ENCODE assay signal across 8 cellular contexts in the genomic region with DNA sequence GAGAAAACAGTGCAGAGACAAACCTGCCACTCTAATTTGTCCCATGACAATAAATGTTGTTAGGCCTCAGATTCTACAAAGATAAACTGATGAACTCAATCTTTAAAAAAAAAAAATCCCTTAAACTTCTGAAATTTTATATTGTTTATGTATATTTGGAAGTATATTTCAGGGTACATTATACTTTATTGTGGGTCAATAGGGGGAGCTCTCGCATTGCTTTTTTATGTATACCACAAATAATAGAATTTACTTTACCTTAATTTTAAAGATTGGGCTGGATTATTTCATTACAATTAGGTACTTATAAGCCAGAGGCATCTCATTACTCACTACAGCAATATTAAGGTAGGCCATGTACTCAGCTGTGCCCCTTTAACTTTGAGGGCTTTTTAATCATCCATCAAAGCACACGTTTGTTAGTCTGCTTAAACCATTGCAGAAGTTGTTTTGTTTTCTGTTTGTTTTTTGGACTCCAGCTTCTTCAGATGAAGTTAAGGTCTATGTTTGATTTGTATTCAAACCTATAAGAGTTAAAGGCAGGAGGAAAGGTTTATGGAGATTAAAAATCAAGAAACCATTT. TPM values are rescaled to one million over a fixed set of nuclear protein-coding genes. Genes with fewer than 3 reads are reported as not detected.
A peak's percentile ranks its signal among the peaks of the same experiment; 100 is the strongest.
DNase-seq lines count a peak whose midpoint lies in the region; ATAC-seq and TF ChIP-seq lines count a peak whose summit lies in the region.

No MANE protein-coding gene starts in this region.

- no peaks in the 10 kb centered on the region for H3K4me1 ChIP-seq in heart right ventricle
- H3K4me1 ChIP-seq in right cardiac atrium (ENCODE audit: control insufficient read depth, insufficient read depth, low read length): no peaks in the 10 kb centered on the region
- H3K4me1 ChIP-seq in gastroesophageal sphincter: no peaks in the 10 kb centered on the region

- intact Hi-C loops in heart right ventricle (cut with DNase I) (loop anchor here in 8 of 10 donors (5.0 to 10.0 kb wide), 6 partner anchors 220 to 370 kb away; no protein-coding TSS in a partner anchor), right cardiac atrium (cut with DNase I) (loop anchor here in 2 of 4 donors (10.0 kb wide), 1 partner anchor 320 kb away; no protein-coding TSS in a partner anchor)

- H3K9me3 ChIP-seq in heart right ventricle (no peaks in the 10 kb centered on the region), right cardiac atrium (ENCODE audit: control insufficient read depth, low read length) (no peaks in the 10 kb centered on the region), gastroesophageal sphincter (no peaks in the 10 kb centered on the region)

- CTCF ChIA-PET in RWPE1 (lab: Yijun Ruan, JAX): interaction anchor here (0.6 to 0.7 kb wide), 8 partner anchors 23 to 832 kb away, joined by 3 to 6 read pairs (median 3); no protein-coding TSS in a partner anchor

- DNase-seq in heart right ventricle (no peak), right cardiac atrium (no peak), RWPE1 (ENCODE audit: low spot score) (peak; percentile 7), A172 (ENCODE audit: low spot score) (no peak), OCI-M2 (lab: John Stamatoyannopoulos, UW; ENCODE audit: unreplicated experiment) (no peak)

- ATAC-seq in heart right ventricle (no peak), right cardiac atrium (no peak), gastroesophageal sphincter (no peak), GM19397 (IDR thresholded peaks at IDR 0.05; ENCODE audit: unreplicated experiment) (no peak), GM21529 (IDR thresholded peaks at IDR 0.05; ENCODE audit: unreplicated experiment) (no peak)

- no peak overlapping the region for H3K27ac ChIP-seq in heart right ventricle
- H3K27ac ChIP-seq in right cardiac atrium (ENCODE audit: low read length): no peak overlapping the region
- no peak overlapping the region for H3K27ac ChIP-seq in RWPE1
- H3K27ac ChIP-seq in gastroesophageal sphincter: no peak overlapping the region

- H3K27me3 ChIP-seq in heart right ventricle (no peaks in the 10 kb centered on the region), right cardiac atrium (ENCODE audit: control insufficient read depth, insufficient read depth) (no peaks in the 10 kb centered on the region), gastroesophageal sphincter (no peaks in the 10 kb centered on the region)

- no peaks in the 10 kb centered on the region for H3K36me3 ChIP-seq in heart right ventricle
- H3K36me3 ChIP-seq in gastroesophageal sphincter: no peaks in the 10 kb centered on the region

- POLR2A ChIA-PET in RWPE1 (lab: Yijun Ruan, JAX; ENCODE audit: low non-redundant PET): no interaction called here

- TF ChIP-seq CTCF in heart right ventricle (IDR thresholded peaks at IDR 0.05) (peak; percentile 7 to 70 (median 57)), RWPE1 (conservative IDR thresholded peaks at IDR 0.05; ENCODE audit: low read depth) (peak; percentile 71), gastroesophageal sphincter (IDR thresholded peaks at IDR 0.05) (peak in 3 of 4 experiments; percentile 19 to 55 (median 28))

- no peak for TF ChIP-seq EP300 in gastroesophageal sphincter (IDR thresholded peaks at IDR 0.05)

- 22 to 49% methylated on average over 2 of the region's 2 CpGs for WGBS in heart right ventricle, 2 donors
- WGBS in right cardiac atrium: 25% methylated on average over 2 of the region's 2 CpGs
- WGBS in gastroesophageal sphincter (ENCODE audit: low coverage in 1 of 2), 2 donors: 22 to 30% methylated on average over 2 of the region's 2 CpGs

- TF ChIP-seq POLR2A in gastroesophageal sphincter (IDR thresholded peaks at IDR 0.05): no peak

- no peak overlapping the region for H3K4me3 ChIP-seq in heart right ventricle
- no peak overlapping the region for H3K4me3 ChIP-seq in right cardiac atrium (ENCODE audit: low read length)
- H3K4me3 ChIP-seq in gastroesophageal sphincter: no peak overlapping the region

RNA-seq across cellular contexts. Expression of a gene that starts 56.3 kb away (rescaled TPM):
- total RNA-seq in heart right ventricle (10 to 100 TPM; 10.6 to 30.2 (median 19.6) TPM), right cardiac atrium (10 to 100 TPM; 15.7 to 38.2 (median 18.3) TPM), gastroesophageal sphincter (1 to 10 TPM; 1.4 to 3.1 (median 1.6) TPM)
- polyA plus RNA-seq in heart right ventricle (1 to 10 TPM; 1.6 to 5.4 TPM), right cardiac atrium (4.3 TPM)
- 0.02 TPM in 1 of 2 replicates, not detected in the other for total RNA-seq in A172 (2014; rRNA removed; shearing (Covaris generic))
